1 cellular context compared by ENCODE assay signal in the genomic region with DNA sequence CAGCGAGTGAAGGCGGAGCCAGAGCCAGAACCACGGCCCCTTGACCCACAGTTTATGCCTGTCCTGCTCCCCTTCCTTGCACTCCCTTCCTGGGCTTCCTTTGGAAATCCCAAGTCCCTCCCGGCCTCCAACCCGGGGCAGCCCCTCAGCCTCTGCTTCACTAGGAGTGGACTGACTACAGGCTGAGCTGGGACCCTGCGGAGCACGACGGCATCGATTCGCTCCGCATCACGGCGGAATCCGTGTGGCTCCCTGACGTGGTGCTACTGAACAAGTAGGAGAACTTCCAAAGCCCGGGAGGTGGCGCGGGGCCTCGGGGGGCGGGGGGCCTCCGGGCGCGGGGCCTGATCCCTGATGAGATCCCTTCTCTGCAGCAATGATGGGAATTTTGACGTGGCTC.
TF ChIP-seq lines count a peak whose summit lies in the region.

No MANE protein-coding gene starts in this region.

TF ChIP-seq in endothelial cell of umbilical vein, 7 proteins besides CTCF, POLR2A, EP300 and RAD21:
- peak; percentile 79 for TF ChIP-seq EZH2 (IDR thresholded peaks at IDR 0.05; ENCODE audit: borderline replicate concordance, low read depth, low read length, severe bottlenecking)
- no peak for TF ChIP-seq FOS (IDR thresholded peaks at IDR 0.05; ENCODE audit: borderline replicate concordance, insufficient read depth, low read length)
